17 cellular contexts compared by ENCODE assay signal in genomic region chrX:13026877-13027652, GRCh38. TPM values are rescaled to one million over a fixed set of nuclear protein-coding genes. Genes with fewer than 3 reads are reported as not detected.
A peak's percentile ranks its signal among the peaks of the same experiment; 100 is the strongest.
DNase-seq lines count a peak whose midpoint lies in the region; ATAC-seq and TF ChIP-seq lines count a peak whose summit lies in the region.
"Had no signal": no experiment of that assay in that cellular context is flagged by ENCODE, and none has a peak within 500 bp of the region (broad histone marks: within the 10 kb centered on the region; RNA-seq: fewer than 3 reads in every experiment).

No MANE protein-coding gene starts in this region.

- peak; percentile 20; the same call in 1 of the 2 replicates for TF ChIP-seq CTCF in Loucy (conservative IDR thresholded peaks at IDR 0.05; ENCODE audit: low read length)
- no peak for TF ChIP-seq CTCF in nephron (IDR thresholded peaks at IDR 0.05; ENCODE audit: unreplicated experiment in 3 of 3)

- H3K36me3 Mint-ChIP-seq in activated CD8-positive, alpha-beta memory T cell treated with anti-CD3 and anti-CD28 coated beads, Interleukin-2, amount 10 ng/mL, durations not matched to agents 7 days and 5 days = no peaks in the 10 kb centered on the region
- peaks cover 7% of the 10 kb centered on the region for H3K36me3 Mint-ChIP-seq in activated naive CD8-positive, alpha-beta T cell treated with anti-CD3 and anti-CD28 coated beads for 36 hours
- H3K36me3 Mint-ChIP-seq in nephron (ENCODE audit: low read depth) = no peaks in the 10 kb centered on the region
- H3K36me3 Mint-ChIP-seq: type B pancreatic cell had no signal

- no peaks in the 10 kb centered on the region for H3K27me3 ChIP-seq in Loucy (ENCODE audit: insufficient read depth, low read length, poor library complexity, severe bottlenecking)

- H3K4me1 ChIP-seq in Loucy (ENCODE audit: insufficient read depth, low read length, poor library complexity, severe bottlenecking) = peaks cover 50% of the 10 kb centered on the region

- H3K27ac Mint-ChIP-seq in activated CD8-positive, alpha-beta memory T cell treated with anti-CD3 and anti-CD28 coated beads, Interleukin-2, amount 10 ng/mL, durations not matched to agents 7 days and 5 days = no peak overlapping the region
- H3K27ac Mint-ChIP-seq in activated naive CD8-positive, alpha-beta T cell treated with anti-CD3 and anti-CD28 coated beads for 36 hours = peak overlapping the region; percentile 89
- peak overlapping the region in 2 of 3 experiments; percentile 62 to 95 for H3K27ac Mint-ChIP-seq in nephron
- H3K27ac Mint-ChIP-seq: type B pancreatic cell had no signal

- no peaks in the 10 kb centered on the region for H3K9me3 ChIP-seq in Loucy (ENCODE audit: insufficient read depth, low read depth, low read length)
- H3K9me3 ChIP-seq: BLaER1 treated with 17β-estradiol and CSF1 and Interleukin-3, amounts not matched to agents 10 nM and 100 nM had no signal

- H3F3A ChIP-seq in Loucy (ENCODE audit: low read depth) = no peaks in the 10 kb centered on the region

- H3K4me2 ChIP-seq in Loucy (ENCODE audit: low read depth, low read length, poor library complexity, severe bottlenecking) = peak overlapping the region; percentile 44

- no peak for DNase-seq in activated CD8-positive, alpha-beta memory T cell treated with anti-CD3 and anti-CD28 coated beads, Interleukin-2, amount 10 ng/mL, durations not matched to agents 7 days and 5 days
- DNase-seq in activated CD8-positive, alpha-beta memory T cell treated with anti-CD3 and anti-CD28 coated beads, Interleukin-2, amount 50 U/mL, for 48 hours = no peak
- no peak for DNase-seq in activated naive CD8-positive, alpha-beta T cell treated with anti-CD3 and anti-CD28 coated beads for 36 hours
- no peak for DNase-seq in stimulated activated naive CD4-positive, alpha-beta T cell (lab: John Stamatoyannopoulos, UW)
- no peak for DNase-seq in sciatic nerve (ENCODE audit: low spot score)
- DNase-seq: dorsolateral prefrontal cortex, erythroblast, midbrain, NCI-H187 treated with DMSO at 0.1 percent for 48 hours, NCI-H446 had no signal

- no peaks in the 10 kb centered on the region for H3K79me2 ChIP-seq in Loucy (ENCODE audit: insufficient read depth, low read length)

- no peaks in the 10 kb centered on the region for H4K20me1 ChIP-seq in Loucy (ENCODE audit: insufficient read depth, low read length, poor library complexity, severe bottlenecking)
- H4K20me1 ChIP-seq: BLaER1 treated with 17β-estradiol and CSF1 and Interleukin-3, amounts not matched to agents 10 nM and 100 nM had no signal

- H2AFZ ChIP-seq in Loucy (ENCODE audit: low read length) = no peak overlapping the region

- H3K9me3 Mint-ChIP-seq in activated CD8-positive, alpha-beta memory T cell treated with anti-CD3 and anti-CD28 coated beads, Interleukin-2, amount 10 ng/mL, durations not matched to agents 7 days and 5 days (ENCODE audit: low read depth) = no peaks in the 10 kb centered on the region
- peaks cover 4% of the 10 kb centered on the region for H3K9me3 Mint-ChIP-seq in activated naive CD8-positive, alpha-beta T cell treated with anti-CD3 and anti-CD28 coated beads for 36 hours
- peaks cover 5% of the 10 kb centered on the region for H3K9me3 Mint-ChIP-seq in nephron

- H3K9ac ChIP-seq in Loucy (ENCODE audit: low read depth, low read length, poor library complexity, severe bottlenecking) = peak overlapping the region; percentile 35
- H3K9ac ChIP-seq: BLaER1 treated with 17β-estradiol and CSF1 and Interleukin-3, amounts not matched to agents 10 nM and 100 nM had no signal

- peaks cover 61% of the 10 kb centered on the region for H3K4me1 Mint-ChIP-seq in activated CD8-positive, alpha-beta memory T cell treated with anti-CD3 and anti-CD28 coated beads, Interleukin-2, amount 10 ng/mL, durations not matched to agents 7 days and 5 days
- H3K4me1 Mint-ChIP-seq in activated naive CD8-positive, alpha-beta T cell treated with anti-CD3 and anti-CD28 coated beads for 36 hours = peaks cover 69% of the 10 kb centered on the region
- peaks cover 58% of the 10 kb centered on the region for H3K4me1 Mint-ChIP-seq in nephron

- H3K27me3 Mint-ChIP-seq in activated CD8-positive, alpha-beta memory T cell treated with anti-CD3 and anti-CD28 coated beads, Interleukin-2, amount 10 ng/mL, durations not matched to agents 7 days and 5 days = no peaks in the 10 kb centered on the region
- H3K27me3 Mint-ChIP-seq in activated naive CD8-positive, alpha-beta T cell treated with anti-CD3 and anti-CD28 coated beads for 36 hours = no peaks in the 10 kb centered on the region
- H3K27me3 Mint-ChIP-seq in nephron (ENCODE audit: low read depth) = peaks cover 3% of the 10 kb centered on the region
- H3K27me3 Mint-ChIP-seq: type B pancreatic cell had no signal

- peak; percentile 33 for ATAC-seq in activated CD8-positive, alpha-beta memory T cell treated with anti-CD3 and anti-CD28 coated beads, Interleukin-2, amount 10 ng/mL, durations not matched to agents 7 days and 5 days
- ATAC-seq in HG03135 (IDR thresholded peaks at IDR 0.05; ENCODE audit: unreplicated experiment) (no peak), sciatic nerve (no peak)

- H3K4me3 Mint-ChIP-seq in activated CD8-positive, alpha-beta memory T cell treated with anti-CD3 and anti-CD28 coated beads, Interleukin-2, amount 10 ng/mL, durations not matched to agents 7 days and 5 days = no peak overlapping the region
- no peak overlapping the region for H3K4me3 Mint-ChIP-seq in activated naive CD8-positive, alpha-beta T cell treated with anti-CD3 and anti-CD28 coated beads for 36 hours
- H3K4me3 Mint-ChIP-seq in nephron = no peak overlapping the region
- H3K4me3 Mint-ChIP-seq: type B pancreatic cell had no signal

- CTCF ChIA-PET in activated CD8-positive, alpha-beta memory T cell treated with anti-CD3 and anti-CD28 coated beads, Interleukin-2, amount 10 ng/mL, durations not matched to agents 7 days and 5 days (lab: Charles Lee) = no interaction called here

- H3K9me2 ChIP-seq in Loucy (replicated peaks; ENCODE audit: low read depth, low read length) = no peaks in the 10 kb centered on the region

- intact Hi-C loops in sciatic nerve (cut with DNase I) = no loop called here

- no peaks in the 10 kb centered on the region for H3K36me3 ChIP-seq in Loucy (ENCODE audit: insufficient read depth, low read length)
- H3K36me3 ChIP-seq: BLaER1 treated with 17β-estradiol and CSF1 and Interleukin-3, amounts not matched to agents 10 nM and 100 nM had no signal

- no peak overlapping the region for H3K4me3 ChIP-seq in Loucy (ENCODE audit: low read length, poor library complexity, severe bottlenecking)
- H3K4me3 ChIP-seq: BLaER1 treated with 17β-estradiol and CSF1 and Interleukin-3, amounts not matched to agents 10 nM and 100 nM; dorsolateral prefrontal cortex had no signal

RNA-seq across cellular contexts. Expression of gene FAM9C, which starts 17.4 kb away (rescaled TPM):
- total RNA-seq in activated CD8-positive, alpha-beta memory T cell treated with anti-CD3 and anti-CD28 coated beads, Interleukin-2, amount 10 ng/mL, durations not matched to agents 7 days and 5 days = not detected
- not detected for total RNA-seq in activated naive CD8-positive, alpha-beta T cell treated with anti-CD3 and anti-CD28 coated beads for 36 hours
- not detected for total RNA-seq in sciatic nerve
- total RNA-seq: A673, MCF 10A had no signal

RNA-seq across cellular contexts. Expression of gene TMSB4X, which starts 52.2 kb away (rescaled TPM):
- total RNA-seq in activated CD8-positive, alpha-beta memory T cell treated with anti-CD3 and anti-CD28 coated beads, Interleukin-2, amount 10 ng/mL, durations not matched to agents 7 days and 5 days = 1,000 to 10,000 TPM; 6,072 to 7,639 TPM
- 1,000 to 10,000 TPM; 3,478 to 3,646 TPM for total RNA-seq in activated naive CD8-positive, alpha-beta T cell treated with anti-CD3 and anti-CD28 coated beads for 36 hours
- total RNA-seq in sciatic nerve = 3,078 TPM
